ENCODE assay signal across 11 cellular contexts in the genomic region with DNA sequence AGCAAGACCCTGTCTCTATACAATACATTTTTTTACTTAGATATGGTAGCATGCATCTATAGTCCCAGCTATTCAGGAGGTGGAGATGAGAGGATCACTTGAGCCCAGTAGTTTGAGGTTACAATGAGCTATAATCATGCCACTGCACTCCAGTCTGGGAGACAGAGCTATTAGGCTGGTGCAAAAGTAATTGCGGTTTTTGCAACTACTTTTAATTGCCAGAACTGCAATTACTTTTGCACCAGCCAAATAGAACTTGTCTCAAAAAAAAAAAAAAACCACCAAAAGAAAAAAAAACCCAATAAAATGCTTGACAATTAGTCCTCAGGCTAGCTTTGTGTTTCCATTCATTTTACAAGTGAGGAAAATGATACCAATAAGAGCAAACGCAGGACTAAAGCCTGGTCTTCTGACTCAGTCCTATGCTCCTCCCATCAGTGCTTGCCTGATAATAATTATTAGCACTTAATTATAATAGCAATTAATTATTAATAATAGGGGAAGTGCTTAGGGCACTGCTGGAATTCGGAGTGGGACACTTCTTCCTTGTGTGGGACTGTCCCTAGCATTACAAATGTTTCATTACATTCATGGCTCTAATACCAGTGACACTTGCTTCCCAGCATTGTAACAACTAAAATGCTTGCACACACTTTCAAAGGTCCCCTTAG.
"Had no signal": no experiment of that assay in that cellular context is flagged by ENCODE, and none has a peak within 500 bp of the region (broad histone marks: within the 10 kb centered on the region; RNA-seq: fewer than 3 reads in every experiment).

No MANE protein-coding gene starts in this region.

- H3K4me3 ChIP-seq: GM23248, GM23338, HAP-1 had no signal

- H2AFZ ChIP-seq: GM23248, GM23338 had no signal

- H3K36me3 ChIP-seq: HAP-1 had no signal

- H3K27ac ChIP-seq: GM23248 had no signal

- DNase-seq: GM23248, GOT3, H7, H9, HCEC 1CT, HFFc6 had no signal

- FAIRE-seq: H1, H54 had no signal

- H3K9me3 ChIP-seq: HAP-1 had no signal

- H3K4me1 ChIP-seq: HAP-1 had no signal

- ATAC-seq: GM23338, HCT116 had no signal

- H3K9ac ChIP-seq: GM23248 had no signal

- H3K4me2 ChIP-seq: GM23338 had no signal
